22 cellular contexts compared by ENCODE assay signal in genomic region chr14:52182853-52183252, GRCh38.
DNase-seq lines count a peak whose midpoint lies in the region; ATAC-seq lines count a peak whose summit lies in the region.
"Had no signal": no experiment of that assay in that cellular context is flagged by ENCODE, and none has a peak within 500 bp of the region (broad histone marks: within the 10 kb centered on the region; RNA-seq: fewer than 3 reads in every experiment).

No MANE protein-coding gene starts in this region.

- peaks cover 0 to 6% (median 0%) of the 10 kb centered on the region in 3 donors for H3K27me3 Mint-ChIP-seq in immature natural killer cell (ENCODE audit: low read depth in 3 of 3)
- no peaks in the 10 kb centered on the region for H3K27me3 Mint-ChIP-seq in natural killer cell treated with Interleukin-12 subunit alpha and Interleukin-12 subunit beta and Interleukin-15 and Interleukin-18, amount 100 ng/mL, for 72 hours
- H3K27me3 Mint-ChIP-seq: CD8-positive, alpha-beta memory T cell had no signal

- H3K36me3 Mint-ChIP-seq in immature natural killer cell = peaks cover 11 to 16% (median 11%) of the 10 kb centered on the region in 3 donors
- peaks cover 57% of the 10 kb centered on the region for H3K36me3 Mint-ChIP-seq in natural killer cell treated with Interleukin-12 subunit alpha and Interleukin-12 subunit beta and Interleukin-15 and Interleukin-18, amount 100 ng/mL, for 72 hours
- H3K36me3 Mint-ChIP-seq: CD14-positive monocyte; CD4-positive, CD25-positive, alpha-beta regulatory T cell had no signal

- H3K9me3 Mint-ChIP-seq in immature natural killer cell = peaks cover 0 to 17% (median 4%) of the 10 kb centered on the region in 6 donors
- H3K9me3 Mint-ChIP-seq in natural killer cell treated with Interleukin-12 subunit alpha and Interleukin-12 subunit beta and Interleukin-15 and Interleukin-18, amount 100 ng/mL, for 72 hours = peaks cover 11% of the 10 kb centered on the region

- peak overlapping the region; percentile 1 to 65 (median 46) for H3K4me3 Mint-ChIP-seq in immature natural killer cell
- H3K4me3 Mint-ChIP-seq in natural killer cell treated with Interleukin-12 subunit alpha and Interleukin-12 subunit beta and Interleukin-15 and Interleukin-18, amount 100 ng/mL, for 72 hours = peak overlapping the region; percentile 32
- H3K4me3 Mint-ChIP-seq: CD14-positive monocyte; CD4-positive, alpha-beta memory T cell; CD4-positive, CD25-positive, alpha-beta regulatory T cell; CD8-positive, alpha-beta memory T cell had no signal

- peak; percentile 13 to 32 (median 31) for DNase-seq in immature natural killer cell
- no peak for DNase-seq in natural killer cell treated with Interleukin-12 subunit alpha and Interleukin-12 subunit beta and Interleukin-15 and Interleukin-18, amount 100 ng/mL, for 72 hours (ENCODE audit: low spot score)
- no peak for DNase-seq in activated naive CD4-positive, alpha-beta T cell treated with Interleukin-2 at 50 U/mL for 16 hours
- DNase-seq in SHP77 (lab: John Stamatoyannopoulos, UW) = no peak
- DNase-seq: 8988T; ACHN; BE2C; C1 segment of cervical spinal cord; CD4-positive, alpha-beta memory T cell; CD4-positive, CD25-positive, alpha-beta regulatory T cell; CD8-positive, alpha-beta memory T cell; COR-L47; DMS 273 treated with DMSO at 0.1 percent for 48 hours; DMS153; DMS53; DMS79; DND-41; EL; GDM1 had no signal

- H3K4me1 Mint-ChIP-seq in immature natural killer cell = peaks cover 50 to 84% of the 10 kb centered on the region in 2 donors
- peaks cover 50 to 63% of the 10 kb centered on the region in 2 donors for H3K4me1 Mint-ChIP-seq in natural killer cell treated with Interleukin-12 subunit alpha and Interleukin-12 subunit beta and Interleukin-15 and Interleukin-18, amount 100 ng/mL, for 72 hours (ENCODE audit: low read depth in 2 of 2)
- H3K4me1 Mint-ChIP-seq: CD14-positive monocyte had no signal

- H3K27ac Mint-ChIP-seq in immature natural killer cell = peak overlapping the region; percentile 19 to 80 (median 66)
- peak overlapping the region; percentile 68 to 88 for H3K27ac Mint-ChIP-seq in natural killer cell treated with Interleukin-12 subunit alpha and Interleukin-12 subunit beta and Interleukin-15 and Interleukin-18, amount 100 ng/mL, for 72 hours
- H3K27ac Mint-ChIP-seq: CD14-positive monocyte; CD4-positive, alpha-beta memory T cell; CD4-positive, CD25-positive, alpha-beta regulatory T cell had no signal

- no peak for ATAC-seq in natural killer cell treated with Interleukin-12 subunit alpha and Interleukin-12 subunit beta and Interleukin-15 and Interleukin-18, amount 100 ng/mL, for 72 hours
- no peak for ATAC-seq in HG03159 (IDR thresholded peaks at IDR 0.05; ENCODE audit: unreplicated experiment)
- ATAC-seq: GM12878 had no signal

Comparison
In these comparisons a context has a peak if more than half of its experiments do, and no peak if none do; other contexts are left out.
1. DNase-seq: peak in immature natural killer cell (3 of 3); none in natural killer cell treated with Interleukin-12 subunit alpha and Interleukin-12 subunit beta and Interleukin-15 and Interleukin-18, amount 100 ng/mL, for 72 hours (single experiment), activated naive CD4-positive, alpha-beta T cell treated with Interleukin-2 at 50 U/mL for 16 hours (single experiment) and SHP77 (0 of 2).